13 cellular contexts compared by ENCODE assay signal in the genomic region with DNA sequence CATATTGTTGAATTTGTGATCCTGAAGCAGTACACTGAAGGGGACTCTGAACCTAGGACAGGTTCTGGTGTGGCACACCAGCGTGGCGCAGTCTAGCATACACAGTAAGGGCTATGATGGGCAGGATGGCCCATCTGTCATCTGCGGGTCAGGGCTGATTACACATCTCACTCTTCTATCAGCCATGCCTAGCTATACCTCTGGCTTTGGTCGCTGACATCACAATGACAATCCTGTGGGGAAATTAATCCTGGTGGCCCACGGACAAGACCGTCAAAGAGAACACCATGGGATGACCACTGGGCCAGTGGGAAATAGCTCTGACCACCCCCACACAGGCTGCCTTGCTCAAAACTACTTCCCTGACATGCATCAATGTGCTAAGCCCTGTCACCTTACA. TPM values are rescaled to one million over a fixed set of nuclear protein-coding genes. Genes with fewer than 3 reads are reported as not detected.
DNase-seq lines count a peak whose midpoint lies in the region; ATAC-seq, FAIRE-seq and TF ChIP-seq lines count a peak whose summit lies in the region.
"Had no signal": no experiment of that assay in that cellular context is flagged by ENCODE, and none has a peak within 500 bp of the region (broad histone marks: within the 10 kb centered on the region; RNA-seq: fewer than 3 reads in every experiment).

No MANE protein-coding gene starts in this region.

- H3K27me3 Mint-ChIP-seq in activated CD8-positive, alpha-beta T cell treated with anti-CD3 and anti-CD28 coated beads, Interleukin-2, amount 10 ng/mL, durations not matched to agents 7 days and 5 days (ENCODE audit: low read depth): no peaks in the 10 kb centered on the region
- no peaks in the 10 kb centered on the region for H3K27me3 Mint-ChIP-seq in nephron (ENCODE audit: low read depth)
- H3K27me3 Mint-ChIP-seq: memory B cell had no signal

- intact Hi-C loops in psoas muscle (cut with DNase I): no loop called here

- no peak overlapping the region for H3K27ac Mint-ChIP-seq in activated CD8-positive, alpha-beta T cell treated with anti-CD3 and anti-CD28 coated beads, Interleukin-2, amount 10 ng/mL, durations not matched to agents 7 days and 5 days
- H3K27ac Mint-ChIP-seq in nephron: no peak overlapping the region
- H3K27ac Mint-ChIP-seq: memory B cell had no signal

- H3K4me3 Mint-ChIP-seq in activated CD8-positive, alpha-beta T cell treated with anti-CD3 and anti-CD28 coated beads, Interleukin-2, amount 10 ng/mL, durations not matched to agents 7 days and 5 days: peak overlapping the region; percentile 95
- H3K4me3 Mint-ChIP-seq in nephron: peak overlapping the region; percentile 29 to 80 (median 48)
- H3K4me3 Mint-ChIP-seq: memory B cell had no signal

- peak; percentile 1 for TF ChIP-seq CTCF in DND-41 (IDR thresholded peaks at IDR 0.05; ENCODE audit: borderline replicate concordance, extremely low read depth, low read length, poor library complexity, severe bottlenecking)
- TF ChIP-seq CTCF in nephron (IDR thresholded peaks at IDR 0.05; ENCODE audit: unreplicated experiment in 3 of 3): no peak
- no peak for TF ChIP-seq CTCF in psoas muscle (IDR thresholded peaks at IDR 0.05)

- ATAC-seq in DND-41 (ENCODE audit: insufficient read depth, low read depth) (no peak), psoas muscle (no peak)
- no peak for ATAC-seq in activated CD8-positive, alpha-beta T cell treated with anti-CD3 and anti-CD28 coated beads, Interleukin-2, amount 10 ng/mL, durations not matched to agents 7 days and 5 days

- DNase-seq in DND-41 (no peak), HTR-8/SVneo (ENCODE audit: insufficient read length, low spot score) (no peak), psoas muscle (no peak), H7 (no peak), superior temporal gyrus (ENCODE audit: extremely low spot score) (no peak)
- DNase-seq in activated CD8-positive, alpha-beta T cell treated with anti-CD3 and anti-CD28 coated beads, Interleukin-2, amount 10 ng/mL, durations not matched to agents 7 days and 5 days: no peak
- DNase-seq: erythroblast; NCI-H1417; NCI-H748 treated with DMSO at 0.1 percent for 48 hours; stimulated activated CD4-positive, alpha-beta T cell treated with anti-CD3 and anti-CD28 coated beads, Interleukin-2, amount 100 ng/mL, for 48 hours had no signal

- no peaks in the 10 kb centered on the region for H3K9me3 ChIP-seq in DND-41 (ENCODE audit: insufficient read depth, low read length, severe bottlenecking)
- no peaks in the 10 kb centered on the region for H3K9me3 ChIP-seq in psoas muscle

- peaks cover 59% of the 10 kb centered on the region for H3K4me1 ChIP-seq in DND-41 (ENCODE audit: insufficient read depth, low read length)
- peaks cover 9% of the 10 kb centered on the region for H3K4me1 ChIP-seq in psoas muscle

- H3K27me3 ChIP-seq in DND-41 (ENCODE audit: insufficient read depth, low read length, poor library complexity): no peaks in the 10 kb centered on the region
- H3K27me3 ChIP-seq in psoas muscle (ENCODE audit: insufficient read depth in 3 of 3, low read length in 2 of 3): no peaks in the 10 kb centered on the region
- no peaks in the 10 kb centered on the region for H3K27me3 ChIP-seq in H7 (ENCODE audit: control insufficient read depth, insufficient read depth, low read length)

- peak overlapping the region; percentile 83; the same call in 1 of the 2 replicates for H3K9ac ChIP-seq in DND-41 (ENCODE audit: low read depth, low read length)

- POLR2A ChIA-PET in activated CD8-positive, alpha-beta T cell treated with anti-CD3 and anti-CD28 coated beads, Interleukin-2, amount 10 ng/mL, durations not matched to agents 7 days and 5 days (lab: Charles Lee): interaction anchor here (0.6 to 4.3 kb wide), 2 partner anchors 14 to 72 kb away, joined by 3 to 143 read pairs; no protein-coding TSS in a partner anchor

- no peaks in the 10 kb centered on the region for H3K9me3 Mint-ChIP-seq in activated CD8-positive, alpha-beta T cell treated with anti-CD3 and anti-CD28 coated beads, Interleukin-2, amount 10 ng/mL, durations not matched to agents 7 days and 5 days (ENCODE audit: insufficient read depth)
- peaks cover 3% of the 10 kb centered on the region for H3K9me3 Mint-ChIP-seq in nephron
- H3K9me3 Mint-ChIP-seq: memory B cell had no signal

- peak overlapping the region; percentile 91 for H3K4me2 ChIP-seq in DND-41 (ENCODE audit: insufficient read depth, low read length)

- peaks cover 55% of the 10 kb centered on the region for H3K4me1 Mint-ChIP-seq in activated CD8-positive, alpha-beta T cell treated with anti-CD3 and anti-CD28 coated beads, Interleukin-2, amount 10 ng/mL, durations not matched to agents 7 days and 5 days (ENCODE audit: low read depth)
- peaks cover 28% of the 10 kb centered on the region for H3K4me1 Mint-ChIP-seq in nephron

- peaks cover 68% of the 10 kb centered on the region for H4K20me1 ChIP-seq in DND-41 (ENCODE audit: insufficient read depth, low read length)

- WGBS in psoas muscle, 3 donors: 93 to 96% (median 94%) methylated on average over 6 of the region's 6 CpGs

- H3K27ac ChIP-seq in DND-41 (ENCODE audit: low read length): no peak overlapping the region
- H3K27ac ChIP-seq in psoas muscle: no peak overlapping the region

- no peak overlapping the region for H2AFZ ChIP-seq in DND-41 (ENCODE audit: low read depth, low read length)

- peak; percentile 64 for FAIRE-seq in HTR-8/SVneo (lab: Jason Lieb, UNC)
- FAIRE-seq: bronchial epithelial cell had no signal

- H3K36me3 ChIP-seq in DND-41 (ENCODE audit: insufficient read depth, low read length) (peaks cover 73% of the 10 kb centered on the region), psoas muscle (ENCODE audit: insufficient read depth in 1 of 2, low read depth in 1 of 2) (peaks cover 8 to 69% of the 10 kb centered on the region in 2 donors), H7 (replicated peaks; ENCODE audit: control insufficient read depth, insufficient read depth, low read length) (peaks cover 58% of the 10 kb centered on the region)

- peaks cover 75% of the 10 kb centered on the region for H3K79me2 ChIP-seq in DND-41 (ENCODE audit: insufficient read depth, low read length)

- CTCF ChIA-PET in activated CD8-positive, alpha-beta T cell treated with anti-CD3 and anti-CD28 coated beads, Interleukin-2, amount 10 ng/mL, durations not matched to agents 7 days and 5 days (lab: Charles Lee): interaction anchor here (0.6 to 5.8 kb wide), 4 partner anchors 15 to 110 kb away, joined by 3 to 121 read pairs (median 18); partner anchors contain the start of gene RALGAPB

- peaks cover 71% of the 10 kb centered on the region for H3K36me3 Mint-ChIP-seq in activated CD8-positive, alpha-beta T cell treated with anti-CD3 and anti-CD28 coated beads, Interleukin-2, amount 10 ng/mL, durations not matched to agents 7 days and 5 days (ENCODE audit: low read depth)
- H3K36me3 Mint-ChIP-seq in nephron (ENCODE audit: low read depth): peaks cover 67% of the 10 kb centered on the region

- peak overlapping the region in 1 of 2 experiments; percentile 80; a peak in 2 of 4 replicates for H3K4me3 ChIP-seq in DND-41 (ENCODE audit: low read depth in 1 of 2, low read length in 2 of 2)
- H3K4me3 ChIP-seq in psoas muscle: no peak overlapping the region
- no peak overlapping the region for H3K4me3 ChIP-seq in H7 (ENCODE audit: insufficient read depth, low read depth, low read length)

RNA-seq across cellular contexts. Expression of gene SNHG17, which starts 2.8 kb away (rescaled TPM):
- 10 to 100 TPM; 69.6 to 77.8 TPM for total RNA-seq in activated CD8-positive, alpha-beta T cell treated with anti-CD3 and anti-CD28 coated beads, Interleukin-2, amount 10 ng/mL, durations not matched to agents 7 days and 5 days
- total RNA-seq in psoas muscle: 10 to 100 TPM in 2 of 4 donors, 1 to 10 TPM in 2; 4.6 to 26.0 (median 14.8) TPM
- 10 to 100 TPM; 13.3 to 19.4 (median 18.7) TPM for polyA plus RNA-seq in psoas muscle
- total RNA-seq in H7 (2014; rRNA removed; shearing (Covaris generic)): 44.2 and 45.6 TPM in 2 replicates

RNA-seq across cellular contexts. Expression of gene RALGAPB, which starts 40.4 kb away (rescaled TPM):
- total RNA-seq in activated CD8-positive, alpha-beta T cell treated with anti-CD3 and anti-CD28 coated beads, Interleukin-2, amount 10 ng/mL, durations not matched to agents 7 days and 5 days: 10 to 100 TPM; 29.5 to 29.6 TPM
- 10 to 100 TPM; 17.3 to 24.6 (median 18.8) TPM for total RNA-seq in psoas muscle
- polyA plus RNA-seq in psoas muscle: 10 to 100 TPM in 2 of 3 donors, 1 to 10 TPM in 1; 7.5 to 27.3 (median 11.3) TPM
- 17.5 and 23.9 TPM in 2 replicates for total RNA-seq in H7 (2014; rRNA removed; shearing (Covaris generic))
